Comparison of ENCODE assay signal across 4 cellular contexts in the genomic region with DNA sequence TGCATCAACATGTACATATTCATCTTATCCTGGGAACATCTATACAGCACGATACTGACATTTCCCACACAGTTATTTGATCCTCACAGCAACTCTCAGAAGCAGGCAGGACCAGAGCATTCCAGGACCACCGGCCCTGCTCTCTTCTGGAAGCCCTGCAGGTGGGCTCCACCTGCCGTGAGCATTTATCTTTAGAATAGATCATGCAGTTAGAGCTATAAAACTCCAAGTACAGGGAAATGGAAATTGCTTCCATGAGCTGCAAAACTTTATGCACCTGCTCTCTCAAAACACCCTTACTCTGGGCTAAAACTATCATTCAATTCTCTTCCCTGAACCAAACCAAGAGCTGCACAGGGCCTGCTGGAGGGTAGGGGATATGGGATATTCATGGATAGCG.
TF ChIP-seq lines count a peak whose summit lies in the region.

No MANE protein-coding gene starts in this region.

TF ChIP-seq in A549, 52 proteins besides CTCF, POLR2A, EP300 and RAD21:
- no peak for TF ChIP-seq RARB (CRISPR knock-in tag; IDR thresholded peaks at IDR 0.05)
- TF ChIP-seq, protein P1, sequence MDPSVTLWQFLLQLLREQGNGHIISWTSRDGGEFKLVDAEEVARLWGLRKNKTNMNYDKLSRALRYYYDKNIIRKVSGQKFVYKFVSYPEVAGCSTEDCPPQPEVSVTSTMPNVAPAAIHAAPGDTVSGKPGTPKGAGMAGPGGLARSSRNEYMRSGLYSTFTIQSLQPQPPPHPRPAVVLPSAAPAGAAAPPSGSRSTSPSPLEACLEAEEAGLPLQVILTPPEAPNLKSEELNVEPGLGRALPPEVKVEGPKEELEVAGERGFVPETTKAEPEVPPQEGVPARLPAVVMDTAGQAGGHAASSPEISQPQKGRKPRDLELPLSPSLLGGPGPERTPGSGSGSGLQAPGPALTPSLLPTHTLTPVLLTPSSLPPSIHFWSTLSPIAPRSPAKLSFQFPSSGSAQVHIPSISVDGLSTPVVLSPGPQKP (IDR thresholded peaks at IDR 0.05; ENCODE audit: low read depth, low read length), result no peak
- no peak for TF ChIP-seq KDM5A (IDR thresholded peaks at IDR 0.05)
- no peak for TF ChIP-seq ZNF302 (CRISPR knock-in tag; IDR thresholded peaks at IDR 0.05)
- no peak for TF ChIP-seq ZC3H11A (IDR thresholded peaks at IDR 0.05)
- no peak for TF ChIP-seq EHMT2 (IDR thresholded peaks at IDR 0.05; ENCODE audit: low read depth)
- no peak for TF ChIP-seq FOXS1 (CRISPR knock-in tag; IDR thresholded peaks at IDR 0.05)
- TF ChIP-seq SREBF2 (IDR thresholded peaks at IDR 0.05), result no peak
- no peak for TF ChIP-seq HES2 (IDR thresholded peaks at IDR 0.05)
- TF ChIP-seq TP53 (CRISPR knock-in tag; IDR thresholded peaks at IDR 0.05), result no peak
- TF ChIP-seq, protein P2, sequence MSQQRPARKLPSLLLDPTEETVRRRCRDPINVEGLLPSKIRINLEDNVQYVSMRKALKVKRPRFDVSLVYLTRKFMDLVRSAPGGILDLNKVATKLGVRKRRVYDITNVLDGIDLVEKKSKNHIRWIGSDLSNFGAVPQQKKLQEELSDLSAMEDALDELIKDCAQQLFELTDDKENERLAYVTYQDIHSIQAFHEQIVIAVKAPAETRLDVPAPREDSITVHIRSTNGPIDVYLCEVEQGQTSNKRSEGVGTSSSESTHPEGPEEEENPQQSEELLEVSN (IDR thresholded peaks at IDR 0.05; ENCODE audit: borderline replicate concordance, low read depth), result no peak
- no peak for TF ChIP-seq HOXB13 (CRISPR knock-in tag; IDR thresholded peaks at IDR 0.05; ENCODE audit: low read depth)
- TF ChIP-seq GATA3 (IDR thresholded peaks at IDR 0.05; ENCODE audit: borderline replicate concordance), result no peak

TF ChIP-seq in GM23338, 12 proteins besides CTCF, POLR2A, EP300 and RAD21 (continues in another document):
- TF ChIP-seq NANOG (IDR thresholded peaks at IDR 0.05; ENCODE audit: borderline replicate concordance) (no peak), ZNF462 (CRISPR knock-in tag; IDR thresholded peaks at IDR 0.05) (no peak)

TF ChIP-seq in WTC11, 78 proteins besides CTCF, POLR2A, EP300 and RAD21:
- TF ChIP-seq NR1H2 (CRISPR knock-in tag; IDR thresholded peaks at IDR 0.05) (no peak), ZNF423 (CRISPR knock-in tag; IDR thresholded peaks at IDR 0.05) (no peak), EMX1 (CRISPR knock-in tag; IDR thresholded peaks at IDR 0.05) (no peak), HMGXB4 (CRISPR knock-in tag; IDR thresholded peaks at IDR 0.05) (no peak), PREB (CRISPR knock-in tag; IDR thresholded peaks at IDR 0.05; ENCODE audit: borderline replicate concordance) (no peak), CREB1 (CRISPR knock-in tag; IDR thresholded peaks at IDR 0.05) (no peak), KAT7 (CRISPR knock-in tag; IDR thresholded peaks at IDR 0.05; ENCODE audit: borderline replicate concordance) (no peak)

TF ChIP-seq in HepG2, 621 proteins besides CTCF, POLR2A, EP300 and RAD21:
- TF ChIP-seq HMGA1 (CRISPR knock-in tag; conservative IDR thresholded peaks at IDR 0.05), result no peak
- no peak for TF ChIP-seq ISL2 (CRISPR knock-in tag; IDR thresholded peaks at IDR 0.05)
- no peak for TF ChIP-seq AFF4 (CRISPR knock-in tag; IDR thresholded peaks at IDR 0.05)
- no peak for TF ChIP-seq GLI4 (CRISPR knock-in tag; IDR thresholded peaks at IDR 0.05; ENCODE audit: borderline replicate concordance)
- no peak for TF ChIP-seq TIGD3 (CRISPR knock-in tag; IDR thresholded peaks at IDR 0.05; ENCODE audit: borderline replicate concordance)
- TF ChIP-seq, protein P3, sequence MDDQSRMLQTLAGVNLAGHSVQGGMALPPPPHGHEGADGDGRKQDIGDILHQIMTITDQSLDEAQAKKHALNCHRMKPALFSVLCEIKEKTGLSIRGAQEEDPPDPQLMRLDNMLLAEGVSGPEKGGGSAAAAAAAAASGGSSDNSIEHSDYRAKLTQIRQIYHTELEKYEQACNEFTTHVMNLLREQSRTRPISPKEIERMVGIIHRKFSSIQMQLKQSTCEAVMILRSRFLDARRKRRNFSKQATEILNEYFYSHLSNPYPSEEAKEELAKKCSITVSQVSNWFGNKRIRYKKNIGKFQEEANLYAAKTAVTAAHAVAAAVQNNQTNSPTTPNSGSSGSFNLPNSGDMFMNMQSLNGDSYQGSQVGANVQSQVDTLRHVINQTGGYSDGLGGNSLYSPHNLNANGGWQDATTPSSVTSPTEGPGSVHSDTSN (CRISPR knock-in tag; IDR thresholded peaks at IDR 0.05; ENCODE audit: borderline replicate concordance), result no peak
- TF ChIP-seq THYN1 (CRISPR knock-in tag; IDR thresholded peaks at IDR 0.05; ENCODE audit: borderline replicate concordance, low read depth), result no peak
- no peak for TF ChIP-seq AHR (CRISPR knock-in tag; IDR thresholded peaks at IDR 0.05)
- TF ChIP-seq FLYWCH1 (CRISPR knock-in tag; IDR thresholded peaks at IDR 0.05), result no peak
- TF ChIP-seq MEIS2 (CRISPR knock-in tag; IDR thresholded peaks at IDR 0.05), result no peak
- no peak for TF ChIP-seq ZEB1 (IDR thresholded peaks at IDR 0.05; ENCODE audit: insufficient replicate concordance, low read depth)
- TF ChIP-seq ASH2L (IDR thresholded peaks at IDR 0.05; ENCODE audit: insufficient read length, low read depth, low read length), result no peak
- TF ChIP-seq, protein P4, sequence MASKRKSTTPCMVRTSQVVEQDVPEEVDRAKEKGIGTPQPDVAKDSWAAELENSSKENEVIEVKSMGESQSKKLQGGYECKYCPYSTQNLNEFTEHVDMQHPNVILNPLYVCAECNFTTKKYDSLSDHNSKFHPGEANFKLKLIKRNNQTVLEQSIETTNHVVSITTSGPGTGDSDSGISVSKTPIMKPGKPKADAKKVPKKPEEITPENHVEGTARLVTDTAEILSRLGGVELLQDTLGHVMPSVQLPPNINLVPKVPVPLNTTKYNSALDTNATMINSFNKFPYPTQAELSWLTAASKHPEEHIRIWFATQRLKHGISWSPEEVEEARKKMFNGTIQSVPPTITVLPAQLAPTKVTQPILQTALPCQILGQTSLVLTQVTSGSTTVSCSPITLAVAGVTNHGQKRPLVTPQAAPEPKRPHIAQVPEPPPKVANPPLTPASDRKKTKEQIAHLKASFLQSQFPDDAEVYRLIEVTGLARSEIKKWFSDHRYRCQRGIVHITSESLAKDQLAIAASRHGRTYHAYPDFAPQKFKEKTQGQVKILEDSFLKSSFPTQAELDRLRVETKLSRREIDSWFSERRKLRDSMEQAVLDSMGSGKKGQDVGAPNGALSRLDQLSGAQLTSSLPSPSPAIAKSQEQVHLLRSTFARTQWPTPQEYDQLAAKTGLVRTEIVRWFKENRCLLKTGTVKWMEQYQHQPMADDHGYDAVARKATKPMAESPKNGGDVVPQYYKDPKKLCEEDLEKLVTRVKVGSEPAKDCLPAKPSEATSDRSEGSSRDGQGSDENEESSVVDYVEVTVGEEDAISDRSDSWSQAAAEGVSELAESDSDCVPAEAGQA (IDR thresholded peaks at IDR 0.05; ENCODE audit: low read depth), result no peak
- TF ChIP-seq, protein P4 (CRISPR knock-in tag; IDR thresholded peaks at IDR 0.05; ENCODE audit: borderline replicate concordance), result no peak
- TF ChIP-seq, protein P5, sequence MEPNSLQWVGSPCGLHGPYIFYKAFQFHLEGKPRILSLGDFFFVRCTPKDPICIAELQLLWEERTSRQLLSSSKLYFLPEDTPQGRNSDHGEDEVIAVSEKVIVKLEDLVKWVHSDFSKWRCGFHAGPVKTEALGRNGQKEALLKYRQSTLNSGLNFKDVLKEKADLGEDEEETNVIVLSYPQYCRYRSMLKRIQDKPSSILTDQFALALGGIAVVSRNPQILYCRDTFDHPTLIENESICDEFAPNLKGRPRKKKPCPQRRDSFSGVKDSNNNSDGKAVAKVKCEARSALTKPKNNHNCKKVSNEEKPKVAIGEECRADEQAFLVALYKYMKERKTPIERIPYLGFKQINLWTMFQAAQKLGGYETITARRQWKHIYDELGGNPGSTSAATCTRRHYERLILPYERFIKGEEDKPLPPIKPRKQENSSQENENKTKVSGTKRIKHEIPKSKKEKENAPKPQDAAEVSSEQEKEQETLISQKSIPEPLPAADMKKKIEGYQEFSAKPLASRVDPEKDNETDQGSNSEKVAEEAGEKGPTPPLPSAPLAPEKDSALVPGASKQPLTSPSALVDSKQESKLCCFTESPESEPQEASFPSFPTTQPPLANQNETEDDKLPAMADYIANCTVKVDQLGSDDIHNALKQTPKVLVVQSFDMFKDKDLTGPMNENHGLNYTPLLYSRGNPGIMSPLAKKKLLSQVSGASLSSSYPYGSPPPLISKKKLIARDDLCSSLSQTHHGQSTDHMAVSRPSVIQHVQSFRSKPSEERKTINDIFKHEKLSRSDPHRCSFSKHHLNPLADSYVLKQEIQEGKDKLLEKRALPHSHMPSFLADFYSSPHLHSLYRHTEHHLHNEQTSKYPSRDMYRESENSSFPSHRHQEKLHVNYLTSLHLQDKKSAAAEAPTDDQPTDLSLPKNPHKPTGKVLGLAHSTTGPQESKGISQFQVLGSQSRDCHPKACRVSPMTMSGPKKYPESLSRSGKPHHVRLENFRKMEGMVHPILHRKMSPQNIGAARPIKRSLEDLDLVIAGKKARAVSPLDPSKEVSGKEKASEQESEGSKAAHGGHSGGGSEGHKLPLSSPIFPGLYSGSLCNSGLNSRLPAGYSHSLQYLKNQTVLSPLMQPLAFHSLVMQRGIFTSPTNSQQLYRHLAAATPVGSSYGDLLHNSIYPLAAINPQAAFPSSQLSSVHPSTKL (CRISPR knock-in tag; IDR thresholded peaks at IDR 0.05), result no peak
